In genomic region chr16:75377971-75378386, GRCh38 we compare ENCODE assay signal across 9 cellular contexts. TPM values are rescaled to one million over a fixed set of nuclear protein-coding genes. Genes with fewer than 3 reads are reported as not detected.
A peak's percentile ranks its signal among the peaks of the same experiment; 100 is the strongest.
DNase-seq lines count a peak whose midpoint lies in the region; TF ChIP-seq lines count a peak whose summit lies in the region.
"Had no signal": no experiment of that assay in that cellular context is flagged by ENCODE, and none has a peak within 500 bp of the region (broad histone marks: within the 10 kb centered on the region; RNA-seq: fewer than 3 reads in every experiment).

No MANE protein-coding gene starts in this region.

- H3K27ac ChIP-seq in dorsolateral prefrontal cortex = peak overlapping the region in 47 of 59 donors; percentile 0 to 86 (median 56)

- no peak overlapping the region for H3K4me3 ChIP-seq in AG10803 (ENCODE audit: low read length)
- H3K4me3 ChIP-seq in dorsolateral prefrontal cortex = peak overlapping the region in 1 of 59 donors; percentile 18

- no peaks in the 10 kb centered on the region for H3K9me3 Mint-ChIP-seq in mesothelial cell of epicardium
- H3K9me3 Mint-ChIP-seq: naive B cell had no signal

- H3K36me3 Mint-ChIP-seq in mesothelial cell of epicardium = peaks cover 2% of the 10 kb centered on the region

- TF ChIP-seq CTCF in AG10803 (conservative IDR thresholded peaks at IDR 0.05; ENCODE audit: low read length) (no peak), dorsolateral prefrontal cortex (IDR thresholded peaks at IDR 0.05 in 54 of 56, conservative IDR thresholded peaks at IDR 0.05 in 2 of 56; ENCODE audit: low read depth in 1 of 56, partially characterized antibody in 56 of 56) (no peak), mesothelial cell of epicardium (IDR thresholded peaks at IDR 0.05; ENCODE audit: unreplicated experiment) (no peak)

- DNase-seq in AG10803 (ENCODE audit: low read depth) (peak; percentile 98), M059J (ENCODE audit: low read depth) (peak; percentile 97), dorsolateral prefrontal cortex (peak in 2 of 10 donors; percentile 22 to 23), mesothelial cell of epicardium (ENCODE audit: low spot score in 2 of 2, unreplicated experiment in 2 of 2) (no peak), DMS79 (lab: John Stamatoyannopoulos, UW) (no peak), DMS79 treated with DMSO at 0.1 percent for 48 hours (lab: John Stamatoyannopoulos, UW) (no peak), NCI-H2107 treated with DMSO at 0.1 percent for 48 hours (lab: John Stamatoyannopoulos, UW; ENCODE audit: unreplicated experiment) (no peak), HEK293T (ENCODE audit: extremely low spot score) (no peak)
- DNase-seq: naive B cell had no signal

- CTCF ChIA-PET in HEK293T (lab: Yijun Ruan, JAX) = no interaction called here

- no peaks in the 10 kb centered on the region for H3K27me3 ChIP-seq in dorsolateral prefrontal cortex

- POLR2A ChIA-PET in HEK293T (lab: Yijun Ruan, JAX) = no interaction called here

- no peak overlapping the region for H3K4me3 Mint-ChIP-seq in mesothelial cell of epicardium
- H3K4me3 Mint-ChIP-seq: naive B cell had no signal

- intact Hi-C loops in dorsolateral prefrontal cortex (cut with DNase I) = no loop called here

- H3K27me3 Mint-ChIP-seq in mesothelial cell of epicardium (ENCODE audit: low read depth) = no peaks in the 10 kb centered on the region

- H3K4me1 Mint-ChIP-seq in mesothelial cell of epicardium = peaks cover 57% of the 10 kb centered on the region

- peak overlapping the region; percentile 93 for H3K27ac Mint-ChIP-seq in mesothelial cell of epicardium

TF ChIP-seq in HEK293T, 16 proteins besides CTCF, POLR2A, EP300 and RAD21:
- TF ChIP-seq FOXM1 (IDR thresholded peaks at IDR 0.05; ENCODE audit: borderline replicate concordance) = no peak
- no peak for TF ChIP-seq LEF1 (IDR thresholded peaks at IDR 0.05; ENCODE audit: borderline replicate concordance)
- no peak for TF ChIP-seq ZNF384 (IDR thresholded peaks at IDR 0.05)
- no peak for TF ChIP-seq SP1 (IDR thresholded peaks at IDR 0.05)
- no peak for TF ChIP-seq ELF4 (IDR thresholded peaks at IDR 0.05)
- TF ChIP-seq FOXK2 (IDR thresholded peaks at IDR 0.05) = no peak
- no peak for TF ChIP-seq ARNT (IDR thresholded peaks at IDR 0.05)
- TF ChIP-seq L3MBTL2 (conservative IDR thresholded peaks at IDR 0.05) = no peak
- no peak for TF ChIP-seq BHLHE40 (IDR thresholded peaks at IDR 0.05; ENCODE audit: borderline replicate concordance)
- no peak for TF ChIP-seq SUZ12 (IDR thresholded peaks at IDR 0.05)
- no peak for TF ChIP-seq HDGF (IDR thresholded peaks at IDR 0.05; ENCODE audit: borderline replicate concordance)

RNA-seq across cellular contexts. Expression of gene CFDP1, which starts 55.3 kb away (rescaled TPM):
- total RNA-seq in M059J (2014; rRNA removed; shearing (Covaris generic)) = 91.3 and 111 TPM in 2 replicates
- total RNA-seq in dorsolateral prefrontal cortex (10 to 100 TPM; 37.5 to 79.2 (median 62.9) TPM), mesothelial cell of epicardium (86.7 to 89.1 TPM (median 87.0 TPM) in 3 replicates)

Comparison
In these comparisons a context has a peak if more than half of its experiments do, and no peak if none do; other contexts are left out.
1. DNase-seq: peak in AG10803 (single experiment) and M059J (single experiment); none in mesothelial cell of epicardium (0 of 2), DMS79 (single experiment), DMS79 treated with DMSO at 0.1 percent for 48 hours (single experiment), NCI-H2107 treated with DMSO at 0.1 percent for 48 hours (single experiment) and HEK293T (single experiment).